26 cellular contexts compared by ENCODE assay signal in the genomic region with DNA sequence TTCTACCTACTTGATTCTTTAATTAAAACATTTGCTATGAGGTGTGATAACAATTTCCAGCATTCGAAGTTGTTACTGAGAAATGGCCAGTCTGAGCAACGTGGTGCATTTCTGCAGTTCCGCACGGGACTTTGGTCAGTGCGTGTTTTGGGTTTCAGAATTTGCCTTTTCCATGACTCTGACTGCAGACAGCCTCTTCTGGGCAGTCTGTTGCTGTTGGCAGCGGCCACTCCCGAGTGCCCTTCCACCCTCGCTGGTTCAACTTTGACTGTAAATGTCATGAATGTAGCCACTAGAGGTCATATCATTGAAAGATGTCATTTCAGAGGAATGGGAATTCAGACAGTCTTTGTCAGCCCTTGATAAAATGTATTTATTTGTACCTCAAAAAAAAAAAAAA.
"Had no signal": no experiment of that assay in that cellular context is flagged by ENCODE, and none has a peak within 500 bp of the region (broad histone marks: within the 10 kb centered on the region; RNA-seq: fewer than 3 reads in every experiment).

No MANE protein-coding gene starts in this region.

- H3K4me1 ChIP-seq: colonic mucosa, gastrocnemius medialis had no signal

- H3K9me3 ChIP-seq: colonic mucosa, gastrocnemius medialis, mucosa of descending colon, neutrophil, ovary, prostate gland, tibial nerve had no signal

- DNase-seq: activated CD4-positive, alpha-beta T cell treated with anti-CD3 and anti-CD28 coated beads for 48 hours; activated CD4-positive, alpha-beta T cell treated with anti-CD3 and anti-CD28 coated beads, Interleukin-2, amount 50 U/mL, for 48 hours; activated CD8-positive, alpha-beta memory T cell treated with anti-CD3 and anti-CD28 coated beads for 24 hours; activated gamma-delta T cell; activated naive CD4-positive, alpha-beta T cell treated with anti-CD3 and anti-CD28 coated beads, Interleukin-2, amount 10 ng/mL, durations not matched to agents 7 days and 5 days; amniotic stem cell; cerebellar nuclear complex; colonic mucosa; effector memory CD4-positive, alpha-beta T cell; erythroblast; gastrocnemius medialis; left colon; mesendoderm; mucosa of descending colon; ovary; retina; stimulated activated CD4-positive, alpha-beta T cell treated with anti-CD3 and anti-CD28 coated beads, Interleukin-15, amount 100 ng/mL, for 24 hours; stimulated activated CD4-positive, alpha-beta T cell treated with anti-CD3 and anti-CD28 coated beads, Interleukin-2, amount 100 ng/mL, for 24 hours; stimulated activated naive CD4-positive, alpha-beta T cell; T-cell had no signal

- H2AFZ ChIP-seq: hepatocyte had no signal

- H3K4me3 ChIP-seq: colonic mucosa, gastrocnemius medialis, hepatocyte, lung, mucosa of descending colon, ovary, prostate gland, tibial nerve had no signal

- H3K36me3 ChIP-seq: ovary had no signal

- ATAC-seq: activated CD4-positive, CD25-positive, alpha-beta regulatory T cell treated with anti-CD3 and anti-CD28 coated beads, Interleukin-2, amount 50 U/mL, for 24 hours; gastrocnemius medialis; left colon; mucosa of descending colon; T-cell had no signal

- H3K27ac ChIP-seq: colonic mucosa, gastrocnemius medialis, hepatocyte, neutrophil, ovary, tibial nerve had no signal

- H3K27me3 ChIP-seq: colonic mucosa, gastrocnemius medialis, hepatocyte, neutrophil, ovary, tibial nerve had no signal

- H3K4me2 ChIP-seq: hepatocyte had no signal
